In the genomic region with DNA sequence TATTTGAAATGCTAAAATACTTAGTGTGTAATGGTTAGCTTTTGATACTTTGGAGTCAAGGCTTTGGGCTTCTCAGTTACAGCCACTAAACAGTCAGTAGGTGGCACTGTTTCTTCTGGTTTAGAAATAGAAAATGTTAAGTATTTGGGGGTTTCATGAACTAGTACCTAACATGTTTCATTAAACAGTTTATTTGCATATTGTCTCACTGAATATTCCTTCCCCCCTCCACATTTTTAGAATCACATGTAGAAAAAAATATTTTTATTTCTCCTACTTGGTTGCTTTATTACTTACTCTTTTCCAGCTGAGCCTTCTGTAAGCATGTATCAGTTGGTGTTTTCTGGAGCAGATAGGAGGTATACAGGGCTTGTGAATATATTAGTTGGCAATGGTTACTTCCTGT, we compare ENCODE assay signal across 9 cellular contexts. TPM values are rescaled to one million over a fixed set of nuclear protein-coding genes. Genes with fewer than 3 reads are reported as not detected.
DNase-seq lines count a peak whose midpoint lies in the region; ATAC-seq and TF ChIP-seq lines count a peak whose summit lies in the region.
"Had no signal": no experiment of that assay in that cellular context is flagged by ENCODE, and none has a peak within 500 bp of the region (broad histone marks: within the 10 kb centered on the region; RNA-seq: fewer than 3 reads in every experiment).

No MANE protein-coding gene starts in this region.

- ATAC-seq in GM19463 (IDR thresholded peaks at IDR 0.05; ENCODE audit: unreplicated experiment) (peak; percentile 92), HG03432 (IDR thresholded peaks at IDR 0.05; ENCODE audit: unreplicated experiment) (peak; percentile 86)
- ATAC-seq in naive thymus-derived CD4-positive, alpha-beta T cell: peak; percentile 58

- POLR2A ChIA-PET in naive thymus-derived CD4-positive, alpha-beta T cell (lab: Charles Lee): no interaction called here

- CTCF ChIA-PET in naive thymus-derived CD4-positive, alpha-beta T cell (lab: Charles Lee): interaction anchor here (0.5 to 1.2 kb wide), 6 partner anchors 11 to 1897 kb away, joined by 3 to 4 read pairs (median 3); no protein-coding TSS in a partner anchor

- H3K9me3 Mint-ChIP-seq in endothelial cell (ENCODE audit: unreplicated experiment): no peaks in the 10 kb centered on the region
- H3K9me3 Mint-ChIP-seq in naive thymus-derived CD4-positive, alpha-beta T cell: no peaks in the 10 kb centered on the region
- H3K9me3 Mint-ChIP-seq: CD8-positive, alpha-beta memory T cell had no signal

- H3K4me1 Mint-ChIP-seq in endothelial cell (ENCODE audit: unreplicated experiment): peaks cover 6% of the 10 kb centered on the region
- H3K4me1 Mint-ChIP-seq in naive thymus-derived CD4-positive, alpha-beta T cell: peaks cover 1 to 17% (median 4%) of the 10 kb centered on the region in 7 donors

- peak overlapping the region; percentile 25; the same call in 1 of the 2 replicates for H3K4me3 ChIP-seq in OCI-LY3 (ENCODE audit: low read length)
- no peak overlapping the region for H3K4me3 ChIP-seq in naive thymus-derived CD4-positive, alpha-beta T cell (ENCODE audit: low read length)

- no peaks in the 10 kb centered on the region for H3K36me3 ChIP-seq in OCI-LY3 (replicated peaks; ENCODE audit: low read depth, low read length)
- peaks cover 0 to 3% (median 0%) of the 10 kb centered on the region in 3 experiments for H3K36me3 ChIP-seq in naive thymus-derived CD4-positive, alpha-beta T cell (ENCODE audit: control insufficient read depth in 2 of 3, insufficient read depth in 3 of 3, low read length in 3 of 3)

- DNase-seq in NCI-H1417 (lab: John Stamatoyannopoulos, UW) (peak in 2 of 3 experiments; percentile 61 to 64), NCI-H1417 treated with DMSO at 0.1 percent for 48 hours (lab: John Stamatoyannopoulos, UW) (no peak), endothelial cell (ENCODE audit: low spot score) (no peak), occipital lobe (lab: John Stamatoyannopoulos, UW) (no peak)
- DNase-seq in naive thymus-derived CD4-positive, alpha-beta T cell: peak in 6 of 9 donors; percentile 11 to 48 (median 34)

- H3K36me3 Mint-ChIP-seq in endothelial cell (ENCODE audit: low read depth, unreplicated experiment): no peaks in the 10 kb centered on the region
- H3K36me3 Mint-ChIP-seq in naive thymus-derived CD4-positive, alpha-beta T cell: peaks cover 0 to 4% (median 0%) of the 10 kb centered on the region in 5 donors

- H4K20me1 ChIP-seq in OCI-LY3 (ENCODE audit: insufficient read depth, low read length): no peaks in the 10 kb centered on the region

- no peaks in the 10 kb centered on the region for H3K27me3 ChIP-seq in OCI-LY3 (ENCODE audit: low read depth, low read length)
- no peaks in the 10 kb centered on the region for H3K27me3 ChIP-seq in naive thymus-derived CD4-positive, alpha-beta T cell (ENCODE audit: control insufficient read depth in 2 of 2, insufficient read depth in 2 of 2, low read length in 2 of 2)

- H3K9ac ChIP-seq in OCI-LY3 (ENCODE audit: low read length): no peak overlapping the region

- H3K9me3 ChIP-seq in OCI-LY3 (ENCODE audit: insufficient read depth, low read length): no peaks in the 10 kb centered on the region
- H3K9me3 ChIP-seq in naive thymus-derived CD4-positive, alpha-beta T cell (ENCODE audit: control insufficient read depth in 2 of 3, low read length in 3 of 3): no peaks in the 10 kb centered on the region

- H3K27ac ChIP-seq in OCI-LY3 (ENCODE audit: low read length): no peak overlapping the region
- H3K27ac ChIP-seq in naive thymus-derived CD4-positive, alpha-beta T cell (ENCODE audit: low read depth, low read length): no peak overlapping the region

- no peak overlapping the region for H2AFZ ChIP-seq in OCI-LY3 (ENCODE audit: low read depth, low read length)

- H3K4me1 ChIP-seq in OCI-LY3 (ENCODE audit: low read length): peaks cover 8% of the 10 kb centered on the region
- no peaks in the 10 kb centered on the region for H3K4me1 ChIP-seq in naive thymus-derived CD4-positive, alpha-beta T cell (ENCODE audit: control insufficient read depth in 2 of 2, insufficient read depth in 2 of 2, low read length in 2 of 2)

- peak overlapping the region; percentile 67 for H3K4me2 ChIP-seq in OCI-LY3 (ENCODE audit: low read length)

- peaks cover 2% of the 10 kb centered on the region for H3K27me3 Mint-ChIP-seq in endothelial cell (ENCODE audit: unreplicated experiment)
- no peaks in the 10 kb centered on the region for H3K27me3 Mint-ChIP-seq in naive thymus-derived CD4-positive, alpha-beta T cell
- H3K27me3 Mint-ChIP-seq: CD8-positive, alpha-beta memory T cell had no signal

- no peak overlapping the region for H3K27ac Mint-ChIP-seq in endothelial cell (ENCODE audit: unreplicated experiment)
- peak overlapping the region in 1 of 9 donors; percentile 19 for H3K27ac Mint-ChIP-seq in naive thymus-derived CD4-positive, alpha-beta T cell
- H3K27ac Mint-ChIP-seq: CD8-positive, alpha-beta memory T cell had no signal

- TF ChIP-seq CTCF in OCI-LY3 (IDR thresholded peaks at IDR 0.05; ENCODE audit: low read depth, low read length): peak; percentile 74
- peak; percentile 73 for TF ChIP-seq CTCF in endothelial cell (IDR thresholded peaks at IDR 0.05; ENCODE audit: unreplicated experiment)

- H3K79me2 ChIP-seq in OCI-LY3 (ENCODE audit: low read length): peaks cover 14% of the 10 kb centered on the region

- no peak overlapping the region for H3K4me3 Mint-ChIP-seq in endothelial cell (ENCODE audit: unreplicated experiment)
- H3K4me3 Mint-ChIP-seq in naive thymus-derived CD4-positive, alpha-beta T cell: no peak overlapping the region
- H3K4me3 Mint-ChIP-seq: CD8-positive, alpha-beta memory T cell had no signal

- intact Hi-C loops in naive thymus-derived CD4-positive, alpha-beta T cell (cut with micrococcal nuclease): loop anchor here (1.0 to 2.0 kb wide), 4 partner anchors 172 to 1502 kb away; a partner anchor contains a TSS

RNA-seq across cellular contexts. Expression of a gene that starts 48.0 kb away (rescaled TPM):
- total RNA-seq in endothelial cell (ENCODE audit: unreplicated experiment) (96.0 TPM), occipital lobe (35.9 TPM)
- total RNA-seq in naive thymus-derived CD4-positive, alpha-beta T cell: 10 to 100 TPM; 22.1 to 29.0 (median 27.7) TPM
- 1 to 10 TPM; 5.9 to 6.4 TPM for polyA plus RNA-seq in naive thymus-derived CD4-positive, alpha-beta T cell

RNA-seq across cellular contexts. Expression of a gene that starts 56.9 kb away (rescaled TPM):
- total RNA-seq in endothelial cell (ENCODE audit: unreplicated experiment) (23.2 TPM), occipital lobe (19.8 TPM)
- total RNA-seq in naive thymus-derived CD4-positive, alpha-beta T cell: 10 to 100 TPM; 18.3 to 28.8 (median 21.3) TPM
- 10 to 100 TPM; 47.3 to 60.6 TPM for polyA plus RNA-seq in naive thymus-derived CD4-positive, alpha-beta T cell

Comparison
In these comparisons a context has a peak if more than half of its experiments do, and no peak if none do; other contexts are left out.
1. DNase-seq: peak in NCI-H1417 (2 of 3) and naive thymus-derived CD4-positive, alpha-beta T cell (6 of 9); none in NCI-H1417 treated with DMSO at 0.1 percent for 48 hours (single experiment), endothelial cell (single experiment) and occipital lobe (single experiment).
2. Peak in every context shown above with its lines, with median percentiles within 50 percentile points of each other: ATAC-seq.